ENCODE assay signal across 29 cellular contexts in the genomic region with DNA sequence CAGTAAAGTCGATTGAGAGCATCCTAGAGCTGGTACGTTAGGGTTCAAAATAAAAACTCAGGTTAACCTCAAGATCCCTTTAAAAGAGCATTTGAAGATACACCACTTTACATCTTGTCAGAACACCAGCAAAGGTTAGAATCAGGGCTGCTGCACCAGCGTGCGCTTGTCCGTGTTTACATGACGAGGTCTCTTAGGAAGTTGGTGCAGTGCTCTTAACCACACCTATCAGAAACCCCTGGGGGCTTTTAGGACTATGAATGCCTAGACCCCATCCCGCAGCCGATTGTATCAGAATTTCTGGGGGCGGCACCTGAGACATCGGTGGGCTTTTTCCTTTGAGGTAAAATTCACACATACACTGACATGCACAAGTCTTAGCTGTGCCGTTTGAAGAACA.
"Had no signal": no experiment of that assay in that cellular context is flagged by ENCODE, and none has a peak within 500 bp of the region (broad histone marks: within the 10 kb centered on the region; RNA-seq: fewer than 3 reads in every experiment).

No MANE protein-coding gene starts in this region.

- DNase-seq: hypothalamus; immature natural killer cell; kidney; left colon; left lung; lower lobe of right lung; mammary epithelial cell; mesenchymal stem cell; nucleus accumbens; pancreas; posterior cingulate gyrus; retina; right cardiac atrium; stimulated activated CD4-positive, alpha-beta T cell treated with anti-CD3 and anti-CD28 coated beads, Interleukin-12 subunit alpha, Interleukin-12 subunit beta, amount 100 ng/mL, for 4 hours; stimulated activated CD4-positive, alpha-beta T cell treated with anti-CD3 and anti-CD28 coated beads, Interleukin-15, amount 100 ng/mL, for 24 hours; stimulated activated CD4-positive, alpha-beta T cell treated with anti-CD3 and anti-CD28 coated beads, Interleukin-2, amount 100 ng/mL, for 24 hours; stimulated activated CD4-positive, alpha-beta T cell treated with anti-CD3 and anti-CD28 coated beads, Interleukin-4, amount 100 ng/mL, for 1 hour; stimulated activated naive CD4-positive, alpha-beta T cell; upper lobe of left lung had no signal

- H3K27me3 Mint-ChIP-seq: naive thymus-derived CD8-positive, alpha-beta T cell; stimulated activated naive CD8-positive, alpha-beta T cell treated with anti-CD3 and anti-CD28 coated beads, Interleukin-15, Interleukin-2, amounts not matched to agents 100 ng/mL and 50 ng/mL, for 24 hours had no signal

- H3K27ac Mint-ChIP-seq: nephron; stimulated activated naive CD8-positive, alpha-beta T cell treated with anti-CD3 and anti-CD28 coated beads, Interleukin-15, Interleukin-2, amounts not matched to agents 100 ng/mL and 50 ng/mL, for 24 hours had no signal

- H3K27me3 ChIP-seq: left lung, pancreas, suprapubic skin, tibial nerve, upper lobe of left lung had no signal

- H3K9me3 ChIP-seq: left lung, lower lobe of right lung, pancreas, prostate gland, suprapubic skin, thoracic aorta, tibial nerve, upper lobe of left lung had no signal

- H3K36me3 ChIP-seq: prostate gland, thoracic aorta had no signal

- H3K4me3 Mint-ChIP-seq: immature natural killer cell; nephron; neural crest cell; stimulated activated naive CD8-positive, alpha-beta T cell treated with anti-CD3 and anti-CD28 coated beads, Interleukin-15, Interleukin-2, amounts not matched to agents 100 ng/mL and 50 ng/mL, for 24 hours had no signal

- ATAC-seq: left colon, left lung, lower lobe of right lung, pancreas, right cardiac atrium, sciatic nerve had no signal

- H3K9me3 Mint-ChIP-seq: immature natural killer cell; naive thymus-derived CD8-positive, alpha-beta T cell; nephron; neural crest cell; stimulated activated naive CD8-positive, alpha-beta T cell treated with anti-CD3 and anti-CD28 coated beads, Interleukin-15, Interleukin-2, amounts not matched to agents 100 ng/mL and 50 ng/mL, for 24 hours had no signal

- H3K4me1 ChIP-seq: pancreas, prostate gland, tibial nerve had no signal

- H3K4me1 Mint-ChIP-seq: neural crest cell had no signal

- H3K4me3 ChIP-seq: left lung, lower lobe of right lung, pancreas, prostate gland, skin epidermis, suprapubic skin, thoracic aorta, tibial nerve, upper lobe of left lung had no signal

- H3K27ac ChIP-seq: left lung, lower lobe of right lung, pancreas, prostate gland, skin epidermis, suprapubic skin, thoracic aorta, tibial nerve, upper lobe of left lung had no signal
